ENCODE assay signal across 10 cellular contexts in genomic region chr17:9890124-9890523, GRCh38. TPM values are rescaled to one million over a fixed set of nuclear protein-coding genes. Genes with fewer than 3 reads are reported as not detected.
DNase-seq lines count a peak whose midpoint lies in the region; ATAC-seq and TF ChIP-seq lines count a peak whose summit lies in the region.
"Had no signal": no experiment of that assay in that cellular context is flagged by ENCODE, and none has a peak within 500 bp of the region (broad histone marks: within the 10 kb centered on the region; RNA-seq: fewer than 3 reads in every experiment).

No MANE protein-coding gene starts in this region.

- no peak overlapping the region for H3K4me3 ChIP-seq in choroid plexus epithelial cell (ENCODE audit: low read depth, low read length)

- in situ Hi-C loops in GM13976 (cut with MboI; ENCODE audit: low sequenced_read_pairs, unreplicated experiment), result no loop called here

- H3K36me3 Mint-ChIP-seq in progenitor cell of endocrine pancreas (ENCODE audit: insufficient read depth), result no peaks in the 10 kb centered on the region

- TF ChIP-seq CTCF in GM13976 (IDR thresholded peaks at IDR 0.05; ENCODE audit: borderline replicate concordance, control extremely low read depth, extremely low read depth, insufficient read depth, missing control alignments), result peak; percentile 41
- TF ChIP-seq CTCF in choroid plexus epithelial cell (conservative IDR thresholded peaks at IDR 0.05; ENCODE audit: low read depth, low read length), result peak; percentile 80
- peak; percentile 63 for TF ChIP-seq CTCF in progenitor cell of endocrine pancreas (IDR thresholded peaks at IDR 0.05; ENCODE audit: unreplicated experiment)

- peaks cover 15% of the 10 kb centered on the region for H3K27me3 Mint-ChIP-seq in progenitor cell of endocrine pancreas

- no peak overlapping the region for H3K27ac Mint-ChIP-seq in progenitor cell of endocrine pancreas

- ATAC-seq in HG02884 (IDR thresholded peaks at IDR 0.05; ENCODE audit: unreplicated experiment) (no peak), HG03342 (IDR thresholded peaks at IDR 0.05; ENCODE audit: unreplicated experiment) (no peak), GM19397 (IDR thresholded peaks at IDR 0.05; ENCODE audit: unreplicated experiment) (no peak)
- ATAC-seq in activated CD4-positive, CD25-positive, alpha-beta regulatory T cell treated with anti-CD3 and anti-CD28 coated beads, Interleukin-2, amount 50 U/mL, for 24 hours, result no peak

- H3K4me1 Mint-ChIP-seq in progenitor cell of endocrine pancreas (ENCODE audit: low read depth), result no peaks in the 10 kb centered on the region

- no peak overlapping the region for H3K4me3 Mint-ChIP-seq in progenitor cell of endocrine pancreas (ENCODE audit: low read depth)

- DNase-seq in GM13976 (ENCODE audit: low spot score) (peak; percentile 75), M059J (ENCODE audit: low read depth) (peak; percentile 34), choroid plexus epithelial cell (ENCODE audit: low read depth) (peak; percentile 46), progenitor cell of endocrine pancreas (ENCODE audit: low spot score, unreplicated experiment) (peak; percentile 20)
- DNase-seq: NCI-H2029 had no signal

- H3K9me3 Mint-ChIP-seq in progenitor cell of endocrine pancreas (ENCODE audit: low read depth), result peaks cover 3% of the 10 kb centered on the region

RNA-seq across cellular contexts. Expression of gene RCVRN, which starts 14.9 kb away (rescaled TPM):
- not detected in 2 replicates for total RNA-seq in M059J (2014; rRNA removed; shearing (Covaris generic))
- not detected in 2 replicates for total RNA-seq in progenitor cell of endocrine pancreas
- total RNA-seq: dermis microvascular lymphatic vessel endothelial cell had no signal

Comparison
In these comparisons a context has a peak if more than half of its experiments do, and no peak if none do; other contexts are left out.
1. DNase-seq: peak in every context shown above with its lines; median percentile 75 in GM13976; 46 in choroid plexus epithelial cell; 34 in M059J; 20 in progenitor cell of endocrine pancreas.